Comparison of ENCODE assay signal across 26 cellular contexts in the genomic region with DNA sequence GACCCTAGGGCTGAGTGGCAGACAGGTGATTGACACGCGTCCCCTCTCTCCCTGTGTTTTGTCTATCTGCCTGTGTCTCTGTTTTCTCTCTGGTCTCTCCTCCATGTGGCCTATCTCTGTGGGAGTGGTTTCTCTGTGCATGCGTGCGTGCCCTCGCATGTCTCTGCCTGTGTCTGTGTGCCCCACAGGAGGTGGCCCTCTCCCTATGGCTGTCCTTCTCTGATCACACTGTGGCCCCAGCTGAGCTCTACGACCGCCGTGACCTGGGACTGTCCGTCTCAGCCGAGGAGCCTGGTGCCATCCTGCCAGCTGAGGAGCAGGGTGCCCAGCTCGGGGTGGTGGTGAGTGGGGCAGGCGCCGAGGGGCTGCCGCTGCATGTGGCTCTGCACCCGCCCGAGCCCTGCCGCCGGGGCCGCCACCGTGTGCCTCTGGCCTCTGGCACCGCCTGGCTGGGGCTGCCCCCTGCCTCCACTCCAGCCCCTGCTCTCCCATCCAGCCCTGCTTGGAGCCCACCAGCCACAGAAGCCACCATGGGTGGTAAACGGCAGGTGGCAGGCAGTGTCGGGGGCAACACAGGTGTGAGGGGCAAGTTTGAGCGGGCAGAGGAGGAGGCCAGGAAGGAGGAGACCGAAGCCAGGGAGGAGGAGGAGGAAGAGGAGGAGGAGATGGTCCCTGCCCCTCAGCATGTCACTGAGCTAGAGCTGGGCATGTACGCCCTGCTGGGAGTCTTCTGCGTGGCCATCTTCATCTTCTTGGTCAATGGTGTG. TPM values are rescaled to one million over a fixed set of nuclear protein-coding genes. Genes with fewer than 3 reads are reported as not detected.
DNase-seq lines count a peak whose midpoint lies in the region; ATAC-seq, FAIRE-seq and TF ChIP-seq lines count a peak whose summit lies in the region.
"Had no signal": no experiment of that assay in that cellular context is flagged by ENCODE, and none has a peak within 500 bp of the region (broad histone marks: within the 10 kb centered on the region; RNA-seq: fewer than 3 reads in every experiment).

No MANE protein-coding gene starts in this region.

- H3K4me3 Mint-ChIP-seq in glutamatergic neuron (ENCODE audit: unreplicated experiment), result no peak overlapping the region
- H3K4me3 Mint-ChIP-seq: activated CD8-positive, alpha-beta memory T cell treated with anti-CD3 and anti-CD28 coated beads, Interleukin-2, amount 10 ng/mL, durations not matched to agents 7 days and 5 days; activated T-helper 17 cell treated with anti-CD3 and anti-CD28 coated beads, Interleukin-2, amount 50 U/mL, for 72 hours; brain; nephron had no signal

- intact Hi-C loops in right lobe of liver (cut with DNase I) (no loop called here), HepG2 (cut with micrococcal nuclease; ENCODE audit: unreplicated experiment) (no loop called here), lower lobe of right lung (cut with DNase I) (no loop called here)

- H3K4me1 ChIP-seq in right lobe of liver (no peaks in the 10 kb centered on the region), HepG2 (ENCODE audit: insufficient read depth, low read length) (no peaks in the 10 kb centered on the region), lower lobe of right lung (peaks cover 12% of the 10 kb centered on the region), upper lobe of left lung (peaks cover 14 to 35% (median 18%) of the 10 kb centered on the region in 4 donors)
- H3K4me1 ChIP-seq: prostate gland, uterus had no signal

- H3K36me3 Mint-ChIP-seq in glutamatergic neuron (ENCODE audit: unreplicated experiment), result no peaks in the 10 kb centered on the region
- H3K36me3 Mint-ChIP-seq: activated CD8-positive, alpha-beta memory T cell treated with anti-CD3 and anti-CD28 coated beads, Interleukin-2, amount 10 ng/mL, durations not matched to agents 7 days and 5 days had no signal

- H3K27ac Mint-ChIP-seq in glutamatergic neuron (ENCODE audit: unreplicated experiment), result no peak overlapping the region
- H3K27ac Mint-ChIP-seq: activated CD8-positive, alpha-beta memory T cell treated with anti-CD3 and anti-CD28 coated beads, Interleukin-2, amount 10 ng/mL, durations not matched to agents 7 days and 5 days; activated T-helper 17 cell treated with anti-CD3 and anti-CD28 coated beads, Interleukin-2, amount 50 U/mL, for 72 hours; nephron had no signal

- no peak for TF ChIP-seq POLR2A in right lobe of liver (IDR thresholded peaks at IDR 0.05)
- TF ChIP-seq POLR2A in HepG2 (IDR thresholded peaks at IDR 0.05; ENCODE audit: insufficient read depth in 1 of 2, low read depth in 2 of 2, low read length in 2 of 2), result no peak
- TF ChIP-seq POLR2A in upper lobe of left lung (IDR thresholded peaks at IDR 0.05), result no peak

- WGBS in right lobe of liver (ENCODE audit: insufficient coverage, low coverage, low lambda C conversion rate, missing lambda C conversion rate), result 77% methylated on average over 9 of the region's 27 CpGs
- 95% methylated on average over 13 of the region's 27 CpGs for WGBS in HepG2 (ENCODE audit: low lambda C conversion rate)
- WGBS in upper lobe of left lung, 2 donors, result 87 to 90% methylated on average over 16 to 27 of the region's 27 CpGs

- peaks cover 23% of the 10 kb centered on the region for H3K27me3 Mint-ChIP-seq in glutamatergic neuron (ENCODE audit: unreplicated experiment)

- CTCF ChIA-PET in HepG2 (lab: Yijun Ruan, JAX; ENCODE audit: low intra/inter-chr PET ratio, low total read pairs), result no interaction called here

- no peak overlapping the region for H3K4me3 ChIP-seq in right lobe of liver
- H3K4me3 ChIP-seq in HepG2 (replicated peaks in 1 of 3; ENCODE audit: insufficient read depth in 1 of 3, low read depth in 2 of 3, low read length in 3 of 3), result no peak overlapping the region
- no peak overlapping the region for H3K4me3 ChIP-seq in lower lobe of right lung
- H3K4me3 ChIP-seq in upper lobe of left lung, result no peak overlapping the region
- H3K4me3 ChIP-seq: BLaER1, prostate gland, smooth muscle cell, uterus had no signal

- no peaks in the 10 kb centered on the region for H3K9me3 ChIP-seq in right lobe of liver
- H3K9me3 ChIP-seq in HepG2 (ENCODE audit: low read length), result no peaks in the 10 kb centered on the region
- H3K9me3 ChIP-seq in lower lobe of right lung, result no peaks in the 10 kb centered on the region
- H3K9me3 ChIP-seq in upper lobe of left lung, result no peaks in the 10 kb centered on the region
- H3K9me3 ChIP-seq: BLaER1, prostate gland, uterus had no signal

- H2AFZ ChIP-seq in HepG2 (ENCODE audit: low read length), result no peak overlapping the region

- no peak for FAIRE-seq in HepG2 (lab: Jason Lieb, UNC)
- FAIRE-seq: A204.1, TTC549 had no signal

- H3K27ac ChIP-seq in right lobe of liver (no peak overlapping the region), HepG2 (ENCODE audit: extremely low read length, insufficient read depth, low read length) (no peak overlapping the region), lower lobe of right lung (peak overlapping the region; percentile 75), upper lobe of left lung (peak overlapping the region; percentile 76 to 90 (median 82))
- H3K27ac ChIP-seq: BLaER1, prostate gland had no signal

- peak in 3 of 4 donors; percentile 2 to 6 (median 6) for ATAC-seq in right lobe of liver
- ATAC-seq in HepG2, result no peak
- ATAC-seq in lower lobe of right lung, result no peak
- no peak for ATAC-seq in upper lobe of left lung (ENCODE audit: low FRiP score in 2 of 2)
- ATAC-seq: activated CD8-positive, alpha-beta memory T cell treated with anti-CD3 and anti-CD28 coated beads, Interleukin-2, amount 10 ng/mL, durations not matched to agents 7 days and 5 days; activated T-helper 17 cell treated with anti-CD3 and anti-CD28 coated beads, Interleukin-2, amount 50 U/mL, for 72 hours had no signal

- H4K20me1 ChIP-seq in HepG2 (ENCODE audit: insufficient read depth, low read length), result no peaks in the 10 kb centered on the region
- H4K20me1 ChIP-seq: BLaER1 had no signal

- no TSS peak for BruUV-seq in HepG2 (replicated peaks; lab: Mats Ljungman, UMichigan)

- H3K4me1 Mint-ChIP-seq in glutamatergic neuron (ENCODE audit: low read depth, unreplicated experiment), result peaks cover 5% of the 10 kb centered on the region
- H3K4me1 Mint-ChIP-seq: activated CD8-positive, alpha-beta memory T cell treated with anti-CD3 and anti-CD28 coated beads, Interleukin-2, amount 10 ng/mL, durations not matched to agents 7 days and 5 days; activated T-helper 17 cell treated with anti-CD3 and anti-CD28 coated beads, Interleukin-2, amount 50 U/mL, for 72 hours had no signal

- DNase-seq in right lobe of liver, result no peak
- no peak for DNase-seq in HepG2 (ENCODE audit: low spot score)
- DNase-seq in lower lobe of right lung, result no peak
- peak in 1 of 2 donors; percentile 82 for DNase-seq in upper lobe of left lung
- DNase-seq in glutamatergic neuron, result no peak
- no peak for DNase-seq in NCI-H2196 treated with DMSO at 0.1 percent for 48 hours (lab: John Stamatoyannopoulos, UW; ENCODE audit: unreplicated experiment)
- DNase-seq: activated CD4-positive, alpha-beta T cell treated with anti-CD3 and anti-CD28 coated beads for 48 hours; activated CD8-positive, alpha-beta memory T cell treated with anti-CD3 and anti-CD28 coated beads, Interleukin-2, amount 10 ng/mL, durations not matched to agents 7 days and 5 days; cortex of kidney; hippocampal formation; islet precursor cell; mesenchymal stem cell; NCI-H1105; NCI-H2107; NCI-H526; stimulated activated CD4-positive, alpha-beta T cell treated with anti-CD3 and anti-CD28 coated beads, Interleukin-4, amount 100 ng/mL, for 24 hours; substantia nigra; uterus had no signal

- H3K4me2 ChIP-seq in HepG2 (ENCODE audit: low read depth, low read length), result no peak overlapping the region
- H3K4me2 ChIP-seq: BLaER1, smooth muscle cell had no signal

- no peaks in the 10 kb centered on the region for H3K79me2 ChIP-seq in HepG2 (ENCODE audit: insufficient read depth, low read length)

- H3K36me3 ChIP-seq in right lobe of liver (no peaks in the 10 kb centered on the region), HepG2 (replicated peaks in 1 of 2; ENCODE audit: control insufficient read depth in 1 of 2, insufficient read depth in 2 of 2, low read length in 2 of 2) (peaks cover 2 to 3% of the 10 kb centered on the region in 2 experiments; a peak in 3 of 5 replicates), lower lobe of right lung (peaks cover 43% of the 10 kb centered on the region), upper lobe of left lung (peaks cover 0 to 42% (median 23%) of the 10 kb centered on the region in 4 donors)
- H3K36me3 ChIP-seq: prostate gland, uterus had no signal

- H3K27me3 ChIP-seq in right lobe of liver (no peaks in the 10 kb centered on the region), HepG2 (ENCODE audit: control insufficient read depth in 1 of 2, insufficient read depth in 2 of 2, low read length in 2 of 2) (no peaks in the 10 kb centered on the region; a peak in 1 of 5 replicates), lower lobe of right lung (ENCODE audit: low read depth) (no peaks in the 10 kb centered on the region), upper lobe of left lung (no peaks in the 10 kb centered on the region)
- H3K27me3 ChIP-seq: BLaER1, uterus had no signal

- TF ChIP-seq CTCF in right lobe of liver (IDR thresholded peaks at IDR 0.05) (no peak), HepG2 (CRISPR knock-in tag; IDR thresholded peaks at IDR 0.05) (no peak), lower lobe of right lung (IDR thresholded peaks at IDR 0.05) (no peak), upper lobe of left lung (IDR thresholded peaks at IDR 0.05) (no peak), glutamatergic neuron (IDR thresholded peaks at IDR 0.05; ENCODE audit: partially characterized antibody, unreplicated experiment) (no peak)

- no peak overlapping the region for H3K9ac ChIP-seq in HepG2 (ENCODE audit: insufficient read depth, low read depth, low read length)
- H3K9ac ChIP-seq: BLaER1 had no signal

- in situ Hi-C loops in HepG2 (cut with HindIII; ENCODE audit: extremely low pct_ligation_motif_present, low pct_unique_long_range_greater_than_20kb), result no loop called here

- TF ChIP-seq EP300 in HepG2 (IDR thresholded peaks at IDR 0.05; ENCODE audit: low read depth in 2 of 2, low read length in 2 of 2), result no peak
- no peak for TF ChIP-seq EP300 in HepG2 (CRISPR knock-in tag; IDR thresholded peaks at IDR 0.05; ENCODE audit: borderline replicate concordance)
- no peak for TF ChIP-seq EP300 in upper lobe of left lung (IDR thresholded peaks at IDR 0.05)

- POLR2A ChIA-PET in HepG2 (lab: Yijun Ruan, JAX), result no interaction called here

- peaks cover 24% of the 10 kb centered on the region for H3K9me3 Mint-ChIP-seq in glutamatergic neuron (ENCODE audit: unreplicated experiment)
- H3K9me3 Mint-ChIP-seq: activated T-helper 17 cell treated with anti-CD3 and anti-CD28 coated beads, Interleukin-2, amount 50 U/mL, for 72 hours; brain; nephron had no signal

- no peak for TF ChIP-seq RAD21 in HepG2 (CRISPR knock-in tag; IDR thresholded peaks at IDR 0.05)

RNA-seq across cellular contexts. Expression of a gene that starts 11.6 kb away (rescaled TPM):
- total RNA-seq in right lobe of liver (1 to 10 TPM in 4 of 6 experiments, under 1 TPM in 2; 0.76 to 4.2 (median 1.7) TPM), HepG2 (2016; rRNA removed; fragmentation: Illumina TruSeq; extraction: Trizol) (8.4 and 32.9 TPM in 2 replicates), lower lobe of right lung (13.9 TPM), upper lobe of left lung (10 to 100 TPM in 2 of 6 donors, 1 to 10 TPM in 4; 3.6 to 18.2 (median 9.4) TPM), glutamatergic neuron (ENCODE audit: unreplicated experiment) (664 TPM)
- 5.1 and 6.9 TPM in 2 replicates for total RNA-seq in HepG2 (2016; cell fraction: cytosol; rRNA removed; fragmentation: Illumina TruSeq; extraction: Trizol; ENCODE audit: low read depth)
- total RNA-seq in HepG2 (2016; cell fraction: insoluble cytoplasmic fraction; rRNA removed; fragmentation: Illumina TruSeq; extraction: Trizol), result 6.9 and 31.8 TPM in 2 replicates
- total RNA-seq in HepG2 (2016; cell fraction: membrane; rRNA removed; fragmentation: Illumina TruSeq; extraction: Trizol), result 11.9 and 13.4 TPM in 2 replicates
- 34.0 and 34.7 TPM in 2 replicates for total RNA-seq in HepG2 (2016; cell fraction: nucleus; rRNA removed; fragmentation: Illumina TruSeq; extraction: Trizol)
- 11.1 and 22.7 TPM in 2 replicates for polyA plus RNA-seq in HepG2 (2011; rRNA removed)
- 16.2 and 18.8 TPM in 2 replicates for polyA plus RNA-seq in HepG2 (2011; cell fraction: cytosol; rRNA removed)
- polyA plus RNA-seq in HepG2 (2011; cell fraction: nucleus; rRNA removed), result 103 and 122 TPM in 2 replicates
- polyA plus RNA-seq in HepG2 (2012), result 19.3 and 25.4 TPM in 2 replicates
- 3.3 and 4.8 TPM in 2 replicates for polyA plus RNA-seq in HepG2 (2016; cell fraction: cytosol; fragmentation: Illumina TruSeq; extraction: Trizol; ENCODE audit: low read depth)
- 7.6 and 10.7 TPM in 2 replicates for polyA plus RNA-seq in HepG2 (2016; cell fraction: insoluble cytoplasmic fraction; fragmentation: Illumina TruSeq; extraction: Trizol; ENCODE audit: low read depth)
- polyA plus RNA-seq in HepG2 (2016; cell fraction: membrane; fragmentation: Illumina TruSeq; extraction: Trizol; ENCODE audit: low read depth), result 8.3 and 10.4 TPM in 2 replicates
- 64.1 and 72.1 TPM in 2 replicates for polyA plus RNA-seq in HepG2 (2016; cell fraction: nucleus; fragmentation: Illumina TruSeq; extraction: Trizol; ENCODE audit: insufficient read depth, low read depth)
- 19.8 and 31.0 TPM in 2 replicates for polyA minus RNA-seq in HepG2 (2011; rRNA and poly(A)+ RNA removed; ENCODE audit: low replicate concordance)
- polyA minus RNA-seq in HepG2 (2011; cell fraction: cytosol; rRNA and poly(A)+ RNA removed), result 15.7 and 16.8 TPM in 2 replicates
- 19.7 and 26.0 TPM in 2 replicates for polyA minus RNA-seq in HepG2 (2011; cell fraction: nucleus; rRNA and poly(A)+ RNA removed)

RNA-seq across cellular contexts. Expression of a gene that starts 16.1 kb away (rescaled TPM):
- total RNA-seq in right lobe of liver, result 10 to 100 TPM in 3 of 6 experiments, 1 to 10 TPM in 3; 7.2 to 22.2 (median 9.2) TPM
- 0.58 and 0.77 TPM in 2 replicates for total RNA-seq in HepG2 (2016; rRNA removed; fragmentation: Illumina TruSeq; extraction: Trizol)
- 0.09 TPM in 1 of 2 replicates, not detected in the other for total RNA-seq in HepG2 (2016; cell fraction: cytosol; rRNA removed; fragmentation: Illumina TruSeq; extraction: Trizol; ENCODE audit: low read depth)
- 0.49 and 1.1 TPM in 2 replicates for total RNA-seq in HepG2 (2016; cell fraction: insoluble cytoplasmic fraction; rRNA removed; fragmentation: Illumina TruSeq; extraction: Trizol)
- 0.49 and 1.1 TPM in 2 replicates for total RNA-seq in HepG2 (2016; cell fraction: membrane; rRNA removed; fragmentation: Illumina TruSeq; extraction: Trizol)
- total RNA-seq in HepG2 (2016; cell fraction: nucleus; rRNA removed; fragmentation: Illumina TruSeq; extraction: Trizol), result 1.8 and 2.8 TPM in 2 replicates
- 0.45 and 1.1 TPM in 2 replicates for polyA plus RNA-seq in HepG2 (2011; rRNA removed)
- 0.23 and 0.60 TPM in 2 replicates for polyA plus RNA-seq in HepG2 (2011; cell fraction: cytosol; rRNA removed)
- 0.97 and 1.0 TPM in 2 replicates for polyA plus RNA-seq in HepG2 (2011; cell fraction: nucleus; rRNA removed)
- 0.27 TPM in 1 of 2 replicates, not detected in the other for polyA plus RNA-seq in HepG2 (2012)
- polyA plus RNA-seq in HepG2 (2016; cell fraction: cytosol; fragmentation: Illumina TruSeq; extraction: Trizol; ENCODE audit: low read depth), result 0.18 and 0.51 TPM in 2 replicates
- polyA plus RNA-seq in HepG2 (2016; cell fraction: insoluble cytoplasmic fraction; fragmentation: Illumina TruSeq; extraction: Trizol; ENCODE audit: low read depth), result 0.53 and 0.84 TPM in 2 replicates
- 0.44 and 0.58 TPM in 2 replicates for polyA plus RNA-seq in HepG2 (2016; cell fraction: membrane; fragmentation: Illumina TruSeq; extraction: Trizol; ENCODE audit: low read depth)
- 1.3 TPM in 1 of 2 replicates, not detected in the other for polyA plus RNA-seq in HepG2 (2016; cell fraction: nucleus; fragmentation: Illumina TruSeq; extraction: Trizol; ENCODE audit: insufficient read depth, low read depth)
- 1.4 and 4.0 TPM in 2 replicates for polyA minus RNA-seq in HepG2 (2011; rRNA and poly(A)+ RNA removed; ENCODE audit: low replicate concordance)
- 0.97 and 1.5 TPM in 2 replicates for polyA minus RNA-seq in HepG2 (2011; cell fraction: cytosol; rRNA and poly(A)+ RNA removed)
- polyA minus RNA-seq in HepG2 (2011; cell fraction: nucleus; rRNA and poly(A)+ RNA removed), result 1.5 and 1.6 TPM in 2 replicates
- total RNA-seq in lower lobe of right lung, result 199 TPM
- total RNA-seq in upper lobe of left lung, result 100 to 1,000 TPM in 4 of 6 donors, 10 to 100 TPM in 2; 29.5 to 186 (median 115) TPM
- 4.4 TPM for total RNA-seq in glutamatergic neuron (ENCODE audit: unreplicated experiment)

RNA-seq across cellular contexts. Expression of a gene that starts 21.9 kb away (rescaled TPM):
- total RNA-seq in right lobe of liver (10 to 100 TPM; 29.0 to 40.9 (median 34.1) TPM), HepG2 (2016; rRNA removed; fragmentation: Illumina TruSeq; extraction: Trizol) (10.7 and 18.0 TPM in 2 replicates), lower lobe of right lung (142 TPM), upper lobe of left lung (100 to 1,000 TPM in 5 of 6 donors, 10 to 100 TPM in 1; 27.2 to 153 (median 129) TPM), glutamatergic neuron (ENCODE audit: unreplicated experiment) (4.0 TPM)
- 4.0 TPM in 2 replicates for total RNA-seq in HepG2 (2016; cell fraction: cytosol; rRNA removed; fragmentation: Illumina TruSeq; extraction: Trizol; ENCODE audit: low read depth)
- 10.2 and 18.3 TPM in 2 replicates for total RNA-seq in HepG2 (2016; cell fraction: insoluble cytoplasmic fraction; rRNA removed; fragmentation: Illumina TruSeq; extraction: Trizol)
- total RNA-seq in HepG2 (2016; cell fraction: membrane; rRNA removed; fragmentation: Illumina TruSeq; extraction: Trizol), result 8.4 and 9.5 TPM in 2 replicates
- 14.1 and 14.6 TPM in 2 replicates for total RNA-seq in HepG2 (2016; cell fraction: nucleus; rRNA removed; fragmentation: Illumina TruSeq; extraction: Trizol)
- polyA plus RNA-seq in HepG2 (2011; rRNA removed), result 7.7 and 12.2 TPM in 2 replicates
- 9.5 and 10.2 TPM in 2 replicates for polyA plus RNA-seq in HepG2 (2011; cell fraction: cytosol; rRNA removed)
- polyA plus RNA-seq in HepG2 (2011; cell fraction: nucleus; rRNA removed), result 5.5 and 8.4 TPM in 2 replicates
- 12.8 and 19.4 TPM in 2 replicates for polyA plus RNA-seq in HepG2 (2012)
- 3.7 TPM in 2 replicates for polyA plus RNA-seq in HepG2 (2016; cell fraction: cytosol; fragmentation: Illumina TruSeq; extraction: Trizol; ENCODE audit: low read depth)
- 12.7 and 13.2 TPM in 2 replicates for polyA plus RNA-seq in HepG2 (2016; cell fraction: insoluble cytoplasmic fraction; fragmentation: Illumina TruSeq; extraction: Trizol; ENCODE audit: low read depth)
- polyA plus RNA-seq in HepG2 (2016; cell fraction: membrane; fragmentation: Illumina TruSeq; extraction: Trizol; ENCODE audit: low read depth), result 8.3 and 10.0 TPM in 2 replicates
- 29.4 and 33.0 TPM in 2 replicates for polyA plus RNA-seq in HepG2 (2016; cell fraction: nucleus; fragmentation: Illumina TruSeq; extraction: Trizol; ENCODE audit: insufficient read depth, low read depth)
- polyA minus RNA-seq in HepG2 (2011; rRNA and poly(A)+ RNA removed; ENCODE audit: low replicate concordance), result 9.0 and 55.3 TPM in 2 replicates
- polyA minus RNA-seq in HepG2 (2011; cell fraction: cytosol; rRNA and poly(A)+ RNA removed), result 5.5 and 9.1 TPM in 2 replicates
- 2.2 and 4.5 TPM in 2 replicates for polyA minus RNA-seq in HepG2 (2011; cell fraction: nucleus; rRNA and poly(A)+ RNA removed)

RNA-seq across cellular contexts. Expression of a gene that starts 29.5 kb away (rescaled TPM):
- total RNA-seq in right lobe of liver (10 to 100 TPM; 45.5 to 82.6 (median 48.3) TPM), HepG2 (2016; rRNA removed; fragmentation: Illumina TruSeq; extraction: Trizol) (91.1 and 115 TPM in 2 replicates), lower lobe of right lung (58.1 TPM), upper lobe of left lung (10 to 100 TPM; 10.5 to 72.8 (median 55.1) TPM), glutamatergic neuron (ENCODE audit: unreplicated experiment) (74.4 TPM)
- 16.1 and 16.4 TPM in 2 replicates for total RNA-seq in HepG2 (2016; cell fraction: cytosol; rRNA removed; fragmentation: Illumina TruSeq; extraction: Trizol; ENCODE audit: low read depth)
- 93.5 and 104 TPM in 2 replicates for total RNA-seq in HepG2 (2016; cell fraction: insoluble cytoplasmic fraction; rRNA removed; fragmentation: Illumina TruSeq; extraction: Trizol)
- total RNA-seq in HepG2 (2016; cell fraction: membrane; rRNA removed; fragmentation: Illumina TruSeq; extraction: Trizol), result 37.9 and 40.5 TPM in 2 replicates
- 52.4 and 56.0 TPM in 2 replicates for total RNA-seq in HepG2 (2016; cell fraction: nucleus; rRNA removed; fragmentation: Illumina TruSeq; extraction: Trizol)
- 25.0 and 27.4 TPM in 2 replicates for polyA plus RNA-seq in HepG2 (2011; rRNA removed)
- 19.8 and 29.8 TPM in 2 replicates for polyA plus RNA-seq in HepG2 (2011; cell fraction: cytosol; rRNA removed)
- 32.6 and 32.8 TPM in 2 replicates for polyA plus RNA-seq in HepG2 (2011; cell fraction: nucleus; rRNA removed)
- 56.0 and 62.2 TPM in 2 replicates for polyA plus RNA-seq in HepG2 (2012)
- polyA plus RNA-seq in HepG2 (2016; cell fraction: cytosol; fragmentation: Illumina TruSeq; extraction: Trizol; ENCODE audit: low read depth), result 14.7 and 16.9 TPM in 2 replicates
- 125 and 138 TPM in 2 replicates for polyA plus RNA-seq in HepG2 (2016; cell fraction: insoluble cytoplasmic fraction; fragmentation: Illumina TruSeq; extraction: Trizol; ENCODE audit: low read depth)
- polyA plus RNA-seq in HepG2 (2016; cell fraction: membrane; fragmentation: Illumina TruSeq; extraction: Trizol; ENCODE audit: low read depth), result 33.6 and 36.5 TPM in 2 replicates
- polyA plus RNA-seq in HepG2 (2016; cell fraction: nucleus; fragmentation: Illumina TruSeq; extraction: Trizol; ENCODE audit: insufficient read depth, low read depth), result 76.8 and 76.9 TPM in 2 replicates
- 52.3 and 71.1 TPM in 2 replicates for polyA minus RNA-seq in HepG2 (2011; rRNA and poly(A)+ RNA removed; ENCODE audit: low replicate concordance)
- polyA minus RNA-seq in HepG2 (2011; cell fraction: cytosol; rRNA and poly(A)+ RNA removed), result 22.3 and 28.6 TPM in 2 replicates
- 33.5 and 39.2 TPM in 2 replicates for polyA minus RNA-seq in HepG2 (2011; cell fraction: nucleus; rRNA and poly(A)+ RNA removed)

RNA-seq across cellular contexts. Expression of a gene that starts 35.6 kb away (rescaled TPM):
- total RNA-seq in right lobe of liver, result 1 to 10 TPM in 1 of 6 experiments, under 1 TPM in 5; 0.29 to 2.4 (median 0.52) TPM
- not detected in 2 replicates for total RNA-seq in HepG2 (2016; rRNA removed; fragmentation: Illumina TruSeq; extraction: Trizol)
- total RNA-seq in HepG2 (2016; cell fraction: cytosol; rRNA removed; fragmentation: Illumina TruSeq; extraction: Trizol; ENCODE audit: low read depth), result not detected in 2 replicates
- total RNA-seq in HepG2 (2016; cell fraction: insoluble cytoplasmic fraction; rRNA removed; fragmentation: Illumina TruSeq; extraction: Trizol), result not detected in 2 replicates
- not detected in 2 replicates for total RNA-seq in HepG2 (2016; cell fraction: membrane; rRNA removed; fragmentation: Illumina TruSeq; extraction: Trizol)
- total RNA-seq in HepG2 (2016; cell fraction: nucleus; rRNA removed; fragmentation: Illumina TruSeq; extraction: Trizol), result not detected in 2 replicates
- polyA plus RNA-seq in HepG2 (2011; rRNA removed), result not detected in 2 replicates
- not detected in 2 replicates for polyA plus RNA-seq in HepG2 (2011; cell fraction: cytosol; rRNA removed)
- not detected in 2 replicates for polyA plus RNA-seq in HepG2 (2011; cell fraction: nucleus; rRNA removed)
- polyA plus RNA-seq in HepG2 (2012), result not detected in 2 replicates
- polyA plus RNA-seq in HepG2 (2016; cell fraction: cytosol; fragmentation: Illumina TruSeq; extraction: Trizol; ENCODE audit: low read depth), result not detected in 2 replicates
- not detected in 2 replicates for polyA plus RNA-seq in HepG2 (2016; cell fraction: insoluble cytoplasmic fraction; fragmentation: Illumina TruSeq; extraction: Trizol; ENCODE audit: low read depth)
- polyA plus RNA-seq in HepG2 (2016; cell fraction: membrane; fragmentation: Illumina TruSeq; extraction: Trizol; ENCODE audit: low read depth), result not detected in 2 replicates
- not detected in 2 replicates for polyA plus RNA-seq in HepG2 (2016; cell fraction: nucleus; fragmentation: Illumina TruSeq; extraction: Trizol; ENCODE audit: insufficient read depth, low read depth)
- not detected in 2 replicates for polyA minus RNA-seq in HepG2 (2011; rRNA and poly(A)+ RNA removed; ENCODE audit: low replicate concordance)
- polyA minus RNA-seq in HepG2 (2011; cell fraction: cytosol; rRNA and poly(A)+ RNA removed), result not detected in 2 replicates
- polyA minus RNA-seq in HepG2 (2011; cell fraction: nucleus; rRNA and poly(A)+ RNA removed), result not detected in 2 replicates
- 6.1 TPM for total RNA-seq in lower lobe of right lung
- total RNA-seq in upper lobe of left lung, result 10 to 100 TPM in 2 of 6 donors, 1 to 10 TPM in 4; 3.8 to 27.2 (median 5.3) TPM
- not detected for total RNA-seq in glutamatergic neuron (ENCODE audit: unreplicated experiment)
- polyA plus RNA-seq: smooth muscle cell had no signal

Comparison
In these comparisons a context has a peak if more than half of its experiments do, and no peak if none do; other contexts are left out.
1. ATAC-seq: peak in right lobe of liver (3 of 4); none in HepG2 (single experiment), lower lobe of right lung (0 of 2) and upper lobe of left lung (0 of 2).
2. H3K27ac ChIP-seq: peak in lower lobe of right lung (single experiment) and upper lobe of left lung (4 of 4); none in right lobe of liver (0 of 3) and HepG2 (single experiment).
3. RNA of a gene that starts 11.6 kb away (total RNA-seq): 664 TPM in glutamatergic neuron (single experiment); 5.1 to 34.7 TPM in HepG2, 13.9 TPM in lower lobe of right lung (single experiment), 3.6 to 18.2 TPM in upper lobe of left lung and 0.76 to 4.2 TPM in right lobe of liver; every median in the first group is over 10 times any median in the second.